Comparison of ENCODE assay signal across 21 cellular contexts in genomic region chr4:83413676-83414075, GRCh38. TPM values are rescaled to one million over a fixed set of nuclear protein-coding genes. Genes with fewer than 3 reads are reported as not detected.
DNase-seq lines count a peak whose midpoint lies in the region; ATAC-seq and TF ChIP-seq lines count a peak whose summit lies in the region.
"Had no signal": no experiment of that assay in that cellular context is flagged by ENCODE, and none has a peak within 500 bp of the region (broad histone marks: within the 10 kb centered on the region; RNA-seq: fewer than 3 reads in every experiment).

No MANE protein-coding gene starts in this region.

- H3K9me3 ChIP-seq in vagina: no peaks in the 10 kb centered on the region
- H3K9me3 ChIP-seq: MG63 had no signal

- peaks cover 0 to 37% of the 10 kb centered on the region in 2 donors for H3K36me3 ChIP-seq in vagina

- peaks cover 9% of the 10 kb centered on the region for H3K4me1 Mint-ChIP-seq in type B pancreatic cell (ENCODE audit: unreplicated experiment)

- H3K4me3 Mint-ChIP-seq in type B pancreatic cell: no peak overlapping the region

- peaks cover 18% of the 10 kb centered on the region for H3K36me3 Mint-ChIP-seq in type B pancreatic cell

- ATAC-seq in GM18868 (IDR thresholded peaks at IDR 0.05; ENCODE audit: unreplicated experiment): no peak
- ATAC-seq: PC-3 had no signal

- H3K4me1 ChIP-seq in vagina: no peaks in the 10 kb centered on the region

- intact Hi-C loops in vagina (cut with DNase I): no loop called here

- no peak overlapping the region for H3K27ac ChIP-seq in vagina
- H3K27ac ChIP-seq: HL-60 had no signal

- no peaks in the 10 kb centered on the region for H3K9me3 Mint-ChIP-seq in type B pancreatic cell

- no peak overlapping the region for H3K4me3 ChIP-seq in vagina
- H3K4me3 ChIP-seq: MG63 had no signal

- H3K27me3 Mint-ChIP-seq in type B pancreatic cell: no peaks in the 10 kb centered on the region

- H3K27me3 ChIP-seq in vagina: no peaks in the 10 kb centered on the region
- H3K27me3 ChIP-seq: MG63 had no signal

- TF ChIP-seq CTCF in type B pancreatic cell (conservative IDR thresholded peaks at IDR 0.05): no peak
- no peak for TF ChIP-seq CTCF in vagina (IDR thresholded peaks at IDR 0.05)

- H3K27ac Mint-ChIP-seq in type B pancreatic cell: peak overlapping the region; percentile 68

- DNase-seq in EL: peak; percentile 16
- DNase-seq in RPMI7951 (ENCODE audit: low read depth): peak; percentile 3
- DNase-seq in fibroblast of peridontal ligament (ENCODE audit: extremely low read depth): peak; percentile 6
- no peak for DNase-seq in type B pancreatic cell (ENCODE audit: extremely low spot score, unreplicated experiment)
- no peak for DNase-seq in vagina (ENCODE audit: extremely low spot score in 2 of 2)
- DNase-seq in DMS114 treated with DMSO at 0.1 percent for 48 hours (lab: John Stamatoyannopoulos, UW; ENCODE audit: unreplicated experiment): no peak
- DNase-seq: C1 segment of cervical spinal cord, COR-L47, DMS53, GOT3, KG1, MG63, NCI-H1105, NCI-H1694 treated with DMSO at 0.1 percent for 48 hours, NCI-H2171, NCI-H446 treated with DMSO at 0.1 percent for 48 hours, NCI-H748 treated with DMSO at 0.1 percent for 48 hours, PC-3, Right ventricle myocardium superior had no signal

- TF ChIP-seq POLR2A in vagina (IDR thresholded peaks at IDR 0.05): no peak

RNA-seq across cellular contexts. Expression of gene HELQ, which starts 41.9 kb away (rescaled TPM):
- 7.8 and 8.4 TPM in 2 replicates for total RNA-seq in RPMI7951 (2014; rRNA removed; shearing (Covaris generic))
- 18.0 and 20.8 TPM in 2 replicates for total RNA-seq in type B pancreatic cell (ENCODE audit: low replicate concordance)
- total RNA-seq in vagina: 14.2 TPM

RNA-seq across cellular contexts. Expression of gene MRPS18C, which starts 42.2 kb away (rescaled TPM):
- total RNA-seq in RPMI7951 (2014; rRNA removed; shearing (Covaris generic)): 51.5 and 58.3 TPM in 2 replicates
- total RNA-seq in type B pancreatic cell (ENCODE audit: low replicate concordance) (47.8 and 50.1 TPM in 2 replicates), vagina (15.2 TPM)

Comparison
In these comparisons a context has a peak if more than half of its experiments do, and no peak if none do; other contexts are left out.
1. DNase-seq: peak in EL (single experiment), RPMI7951 (single experiment) and fibroblast of peridontal ligament (single experiment); none in type B pancreatic cell (single experiment), vagina (0 of 2) and DMS114 treated with DMSO at 0.1 percent for 48 hours (single experiment).